Comparison of ENCODE assay signal across 10 cellular contexts in genomic region chr3:130925628-130926027, GRCh38. TPM values are rescaled to one million over a fixed set of nuclear protein-coding genes. Genes with fewer than 3 reads are reported as not detected.
DNase-seq lines count a peak whose midpoint lies in the region; ATAC-seq, FAIRE-seq and TF ChIP-seq lines count a peak whose summit lies in the region.
"Had no signal": no experiment of that assay in that cellular context is flagged by ENCODE, and none has a peak within 500 bp of the region (broad histone marks: within the 10 kb centered on the region; RNA-seq: fewer than 3 reads in every experiment).

No MANE protein-coding gene starts in this region.

- H3K36me3 Mint-ChIP-seq in type B pancreatic cell: peaks cover 26% of the 10 kb centered on the region

- H3K4me3 ChIP-seq in GM12865 (ENCODE audit: low read depth, low read length) (no peak overlapping the region), HL-60 (replicated peaks; ENCODE audit: insufficient read depth, low read length) (no peak overlapping the region), fibroblast of mammary gland (ENCODE audit: control insufficient read depth, low read depth, low read length) (no peak overlapping the region), psoas muscle (no peak overlapping the region)
- H3K4me3 ChIP-seq: body of pancreas had no signal

- no peak for TF ChIP-seq POLR2A in GM12892 (IDR thresholded peaks at IDR 0.05; ENCODE audit: low read depth, low read length)

- 84 to 96% (median 94%) methylated on average over 3 of the region's 3 CpGs for WGBS in psoas muscle, 3 donors

- H3K27ac Mint-ChIP-seq in type B pancreatic cell: no peak overlapping the region

- intact Hi-C loops in psoas muscle (cut with DNase I): no loop called here

- peak; percentile 67 for ATAC-seq in GM21723 (IDR thresholded peaks at IDR 0.05; ENCODE audit: unreplicated experiment)
- no peak for ATAC-seq in psoas muscle
- no peak for ATAC-seq in HG03469 (IDR thresholded peaks at IDR 0.05; ENCODE audit: unreplicated experiment)
- ATAC-seq: body of pancreas had no signal

- no peak overlapping the region for H3K27ac ChIP-seq in HL-60 (replicated peaks)
- H3K27ac ChIP-seq in psoas muscle: no peak overlapping the region
- H3K27ac ChIP-seq: body of pancreas had no signal

- peaks cover 45% of the 10 kb centered on the region for H3K4me1 ChIP-seq in psoas muscle
- H3K4me1 ChIP-seq: body of pancreas had no signal

- TF ChIP-seq CTCF in GM12865 (IDR thresholded peaks at IDR 0.05; ENCODE audit: insufficient read depth, low read depth, low read length, missing control alignments) (no peak), HL-60 (IDR thresholded peaks at IDR 0.05; ENCODE audit: insufficient read depth, low read length) (no peak), fibroblast of mammary gland (conservative IDR thresholded peaks at IDR 0.05; ENCODE audit: control insufficient read depth, insufficient read depth, low read depth, low read length) (no peak), psoas muscle (IDR thresholded peaks at IDR 0.05) (no peak), type B pancreatic cell (conservative IDR thresholded peaks at IDR 0.05) (no peak)

- DNase-seq in GM12865 (ENCODE audit: low read depth) (peak; percentile 88), HL-60 (ENCODE audit: low read depth in 1 of 2, low spot score in 1 of 2) (peak; percentile 20 to 26), fibroblast of mammary gland (ENCODE audit: low read depth) (peak; percentile 50), psoas muscle (no peak), GM12892 (ENCODE audit: insufficient read length) (no peak), type B pancreatic cell (ENCODE audit: extremely low spot score, unreplicated experiment) (no peak)
- DNase-seq: body of pancreas; stimulated activated naive CD4-positive, alpha-beta T cell treated with Interleukin-2 at 50 U/mL for 16 hours had no signal

- H3K9me3 ChIP-seq in psoas muscle: peaks cover 9% of the 10 kb centered on the region
- H3K9me3 ChIP-seq: body of pancreas had no signal

- no peak for FAIRE-seq in GM12892 (lab: Jason Lieb, UNC)

- peaks cover 0 to 3% of the 10 kb centered on the region in 2 donors for H3K36me3 ChIP-seq in psoas muscle (ENCODE audit: insufficient read depth in 1 of 2, low read depth in 1 of 2)

- H3K4me1 Mint-ChIP-seq in type B pancreatic cell (ENCODE audit: unreplicated experiment): peaks cover 9% of the 10 kb centered on the region

- H3K27me3 ChIP-seq in HL-60 (ENCODE audit: insufficient read depth, poor library complexity, severe bottlenecking) (no peaks in the 10 kb centered on the region), psoas muscle (ENCODE audit: insufficient read depth in 3 of 3, low read length in 2 of 3) (no peaks in the 10 kb centered on the region)
- H3K27me3 ChIP-seq: body of pancreas had no signal

- H3K4me3 Mint-ChIP-seq in type B pancreatic cell: no peak overlapping the region

- H3K27me3 Mint-ChIP-seq in type B pancreatic cell: no peaks in the 10 kb centered on the region

- peaks cover 13% of the 10 kb centered on the region for H3K9me3 Mint-ChIP-seq in type B pancreatic cell

RNA-seq across cellular contexts. Expression of gene ATP2C1, which starts 31.7 kb away (rescaled TPM):
- total RNA-seq in psoas muscle (10 to 100 TPM; 28.7 to 36.2 (median 31.5) TPM), type B pancreatic cell (ENCODE audit: low replicate concordance) (78.3 and 81.0 TPM in 2 replicates)
- polyA plus RNA-seq in psoas muscle: 10 to 100 TPM; 20.5 to 46.2 (median 27.8) TPM
- polyA plus RNA-seq in GM12892 (2012; ENCODE audit: missing spikeins): 64.7 TPM

Comparison
In these comparisons a context has a peak if more than half of its experiments do, and no peak if none do; other contexts are left out.
1. DNase-seq: peak in GM12865 (single experiment), HL-60 (2 of 2) and fibroblast of mammary gland (single experiment); none in psoas muscle (0 of 2), GM12892 (single experiment) and type B pancreatic cell (single experiment).